Comparison of ENCODE assay signal across 2 cellular contexts in genomic region chr11:2098691-2099522, GRCh38.
TF ChIP-seq lines count a peak whose summit lies in the region.

No MANE protein-coding gene starts in this region.

TF ChIP-seq in HEK293, 187 proteins besides CTCF, POLR2A, EP300 and RAD21:
- TF ChIP-seq GLIS2 (tag by site-specific recombination; IDR thresholded peaks at IDR 0.05) = peak; percentile 27; the same call in 1 of the 2 replicates
- TF ChIP-seq ZNF266 (tag by site-specific recombination; IDR thresholded peaks at IDR 0.05; ENCODE audit: low read depth) = no peak
TF ChIP-seq in HEK293: peak in this region for 1.

TF ChIP-seq in H1, 55 proteins besides CTCF, POLR2A, EP300 and RAD21:
- TF ChIP-seq FOSL1 (IDR thresholded peaks at IDR 0.05; ENCODE audit: insufficient read depth, low read depth, low read length) (no peak), RFX5 (IDR thresholded peaks at IDR 0.05; ENCODE audit: borderline replicate concordance, low read depth, low read length) (no peak), MAX (IDR thresholded peaks at IDR 0.05) (no peak), KDM1A (IDR thresholded peaks at IDR 0.05; ENCODE audit: borderline replicate concordance, low read length) (no peak), GTF2F1 (IDR thresholded peaks at IDR 0.05; ENCODE audit: borderline replicate concordance, low read depth, low read length) (no peak), SP4 (IDR thresholded peaks at IDR 0.05; ENCODE audit: low read length) (no peak), BACH1 (IDR thresholded peaks at IDR 0.05; ENCODE audit: low read length) (no peak), RXRA (IDR thresholded peaks at IDR 0.05; ENCODE audit: insufficient read depth, low read depth, low read length) (no peak), SRF (IDR thresholded peaks at IDR 0.05; ENCODE audit: low read depth, low read length) (no peak), MAFK (IDR thresholded peaks at IDR 0.05; ENCODE audit: low read depth, low read length) (no peak), ATF3 (IDR thresholded peaks at IDR 0.05; ENCODE audit: insufficient read depth, low read depth, low read length) (no peak), TEAD4 (IDR thresholded peaks at IDR 0.05; ENCODE audit: low read depth, low read length) (no peak)
- TF ChIP-seq, protein P1, sequence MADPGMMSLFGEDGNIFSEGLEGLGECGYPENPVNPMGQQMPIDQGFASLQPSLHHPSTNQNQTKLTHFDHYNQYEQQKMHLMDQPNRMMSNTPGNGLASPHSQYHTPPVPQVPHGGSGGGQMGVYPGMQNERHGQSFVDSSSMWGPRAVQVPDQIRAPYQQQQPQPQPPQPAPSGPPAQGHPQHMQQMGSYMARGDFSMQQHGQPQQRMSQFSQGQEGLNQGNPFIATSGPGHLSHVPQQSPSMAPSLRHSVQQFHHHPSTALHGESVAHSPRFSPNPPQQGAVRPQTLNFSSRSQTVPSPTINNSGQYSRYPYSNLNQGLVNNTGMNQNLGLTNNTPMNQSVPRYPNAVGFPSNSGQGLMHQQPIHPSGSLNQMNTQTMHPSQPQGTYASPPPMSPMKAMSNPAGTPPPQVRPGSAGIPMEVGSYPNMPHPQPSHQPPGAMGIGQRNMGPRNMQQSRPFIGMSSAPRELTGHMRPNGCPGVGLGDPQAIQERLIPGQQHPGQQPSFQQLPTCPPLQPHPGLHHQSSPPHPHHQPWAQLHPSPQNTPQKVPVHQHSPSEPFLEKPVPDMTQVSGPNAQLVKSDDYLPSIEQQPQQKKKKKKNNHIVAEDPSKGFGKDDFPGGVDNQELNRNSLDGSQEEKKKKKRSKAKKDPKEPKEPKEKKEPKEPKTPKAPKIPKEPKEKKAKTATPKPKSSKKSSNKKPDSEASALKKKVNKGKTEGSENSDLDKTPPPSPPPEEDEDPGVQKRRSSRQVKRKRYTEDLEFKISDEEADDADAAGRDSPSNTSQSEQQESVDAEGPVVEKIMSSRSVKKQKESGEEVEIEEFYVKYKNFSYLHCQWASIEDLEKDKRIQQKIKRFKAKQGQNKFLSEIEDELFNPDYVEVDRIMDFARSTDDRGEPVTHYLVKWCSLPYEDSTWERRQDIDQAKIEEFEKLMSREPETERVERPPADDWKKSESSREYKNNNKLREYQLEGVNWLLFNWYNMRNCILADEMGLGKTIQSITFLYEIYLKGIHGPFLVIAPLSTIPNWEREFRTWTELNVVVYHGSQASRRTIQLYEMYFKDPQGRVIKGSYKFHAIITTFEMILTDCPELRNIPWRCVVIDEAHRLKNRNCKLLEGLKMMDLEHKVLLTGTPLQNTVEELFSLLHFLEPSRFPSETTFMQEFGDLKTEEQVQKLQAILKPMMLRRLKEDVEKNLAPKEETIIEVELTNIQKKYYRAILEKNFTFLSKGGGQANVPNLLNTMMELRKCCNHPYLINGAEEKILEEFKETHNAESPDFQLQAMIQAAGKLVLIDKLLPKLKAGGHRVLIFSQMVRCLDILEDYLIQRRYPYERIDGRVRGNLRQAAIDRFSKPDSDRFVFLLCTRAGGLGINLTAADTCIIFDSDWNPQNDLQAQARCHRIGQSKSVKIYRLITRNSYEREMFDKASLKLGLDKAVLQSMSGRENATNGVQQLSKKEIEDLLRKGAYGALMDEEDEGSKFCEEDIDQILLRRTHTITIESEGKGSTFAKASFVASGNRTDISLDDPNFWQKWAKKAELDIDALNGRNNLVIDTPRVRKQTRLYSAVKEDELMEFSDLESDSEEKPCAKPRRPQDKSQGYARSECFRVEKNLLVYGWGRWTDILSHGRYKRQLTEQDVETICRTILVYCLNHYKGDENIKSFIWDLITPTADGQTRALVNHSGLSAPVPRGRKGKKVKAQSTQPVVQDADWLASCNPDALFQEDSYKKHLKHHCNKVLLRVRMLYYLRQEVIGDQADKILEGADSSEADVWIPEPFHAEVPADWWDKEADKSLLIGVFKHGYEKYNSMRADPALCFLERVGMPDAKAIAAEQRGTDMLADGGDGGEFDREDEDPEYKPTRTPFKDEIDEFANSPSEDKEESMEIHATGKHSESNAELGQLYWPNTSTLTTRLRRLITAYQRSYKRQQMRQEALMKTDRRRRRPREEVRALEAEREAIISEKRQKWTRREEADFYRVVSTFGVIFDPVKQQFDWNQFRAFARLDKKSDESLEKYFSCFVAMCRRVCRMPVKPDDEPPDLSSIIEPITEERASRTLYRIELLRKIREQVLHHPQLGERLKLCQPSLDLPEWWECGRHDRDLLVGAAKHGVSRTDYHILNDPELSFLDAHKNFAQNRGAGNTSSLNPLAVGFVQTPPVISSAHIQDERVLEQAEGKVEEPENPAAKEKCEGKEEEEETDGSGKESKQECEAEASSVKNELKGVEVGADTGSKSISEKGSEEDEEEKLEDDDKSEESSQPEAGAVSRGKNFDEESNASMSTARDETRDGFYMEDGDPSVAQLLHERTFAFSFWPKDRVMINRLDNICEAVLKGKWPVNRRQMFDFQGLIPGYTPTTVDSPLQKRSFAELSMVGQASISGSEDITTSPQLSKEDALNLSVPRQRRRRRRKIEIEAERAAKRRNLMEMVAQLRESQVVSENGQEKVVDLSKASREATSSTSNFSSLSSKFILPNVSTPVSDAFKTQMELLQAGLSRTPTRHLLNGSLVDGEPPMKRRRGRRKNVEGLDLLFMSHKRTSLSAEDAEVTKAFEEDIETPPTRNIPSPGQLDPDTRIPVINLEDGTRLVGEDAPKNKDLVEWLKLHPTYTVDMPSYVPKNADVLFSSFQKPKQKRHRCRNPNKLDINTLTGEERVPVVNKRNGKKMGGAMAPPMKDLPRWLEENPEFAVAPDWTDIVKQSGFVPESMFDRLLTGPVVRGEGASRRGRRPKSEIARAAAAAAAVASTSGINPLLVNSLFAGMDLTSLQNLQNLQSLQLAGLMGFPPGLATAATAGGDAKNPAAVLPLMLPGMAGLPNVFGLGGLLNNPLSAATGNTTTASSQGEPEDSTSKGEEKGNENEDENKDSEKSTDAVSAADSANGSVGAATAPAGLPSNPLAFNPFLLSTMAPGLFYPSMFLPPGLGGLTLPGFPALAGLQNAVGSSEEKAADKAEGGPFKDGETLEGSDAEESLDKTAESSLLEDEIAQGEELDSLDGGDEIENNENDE (IDR thresholded peaks at IDR 0.05; ENCODE audit: insufficient replicate concordance, low read length) = no peak
TF ChIP-seq in H1: peak in this region for 0.
